In genomic region chr1:187763465-187763864, GRCh38 we compare ENCODE assay signal across 31 cellular contexts.
"Had no signal": no experiment of that assay in that cellular context is flagged by ENCODE, and none has a peak within 500 bp of the region (broad histone marks: within the 10 kb centered on the region; RNA-seq: fewer than 3 reads in every experiment).

No MANE protein-coding gene starts in this region.

- H3K36me3 ChIP-seq: brain microvascular endothelial cell, esophagus squamous epithelium, gastrocnemius medialis, heart left ventricle had no signal

- H3K27me3 ChIP-seq: brain microvascular endothelial cell, esophagus squamous epithelium, gastrocnemius medialis, heart left ventricle had no signal

- ATAC-seq: activated T-cell treated with anti-CD3 and anti-CD28 coated beads, Interleukin-2, amount 50 U/mL, for 72 hours; effector memory CD8-positive, alpha-beta T cell; gastrocnemius medialis; heart left ventricle; T-helper 17 cell had no signal

- H3K27ac ChIP-seq: brain microvascular endothelial cell, epithelial cell of prostate, esophagus squamous epithelium, gastrocnemius medialis, heart left ventricle had no signal

- H3K4me3 ChIP-seq: esophagus squamous epithelium, gastrocnemius medialis, heart left ventricle had no signal

- H3K4me1 ChIP-seq: esophagus squamous epithelium, gastrocnemius medialis, heart left ventricle had no signal

- DNase-seq: activated CD4-positive, alpha-beta memory T cell treated with anti-CD3 and anti-CD28 coated beads, Interleukin-2, amount 10 ng/mL, durations not matched to agents 7 days and 5 days; activated CD4-positive, alpha-beta T cell treated with anti-CD3 and anti-CD28 coated beads for 4 hours; activated CD4-positive, alpha-beta T cell treated with anti-CD3 and anti-CD28 coated beads, Interleukin-2, amount 10 ng/mL, durations not matched to agents 7 days and 5 days; activated CD4-positive, alpha-beta T cell treated with anti-CD3 and anti-CD28 coated beads, Interleukin-2, amount 50 U/mL, for 4 hours; activated CD4-positive, CD25-positive, alpha-beta regulatory T cell; activated CD4-positive, CD25-positive, alpha-beta regulatory T cell treated with anti-CD3 and anti-CD28 coated beads, Interleukin-2, amount 50 U/mL, for 72 hours; activated CD8-positive, alpha-beta memory T cell treated with anti-CD3 and anti-CD28 coated beads, Interleukin-2, amount 50 U/mL, for 48 hours; activated gamma-delta T cell; activated naive CD4-positive, alpha-beta T cell; activated naive CD4-positive, alpha-beta T cell treated with anti-CD3 and anti-CD28 coated beads, Interleukin-2, amount 10 ng/mL, durations not matched to agents 7 days and 5 days; activated T-cell treated with anti-CD3 and anti-CD28 coated beads for 4 hours; activated T-cell treated with anti-CD3 and anti-CD28 coated beads, Interleukin-2, amount 50 U/mL, for 24 hours; activated T-cell treated with anti-CD3 and anti-CD28 coated beads, Interleukin-2, amount 50 U/mL, for 72 hours; amniotic stem cell; anterior cingulate cortex; caudate nucleus; cortex of kidney; dermis blood vessel endothelial cell; effector CD4-positive, alpha-beta T cell; effector memory CD8-positive, alpha-beta T cell; esophagus squamous epithelium; gastrocnemius medialis; glutamatergic neuron; heart left ventricle; T-helper 1 cell; T-helper 17 cell; T1000 had no signal

- H3K9me3 ChIP-seq: esophagus squamous epithelium, gastrocnemius medialis had no signal

- FAIRE-seq: astrocyte, colon had no signal
